ENCODE assay signal across 8 cellular contexts in genomic region chr19:12665646-12666304, GRCh38. TPM values are rescaled to one million over a fixed set of nuclear protein-coding genes. Genes with fewer than 3 reads are reported as not detected.
DNase-seq lines count a peak whose midpoint lies in the region; ATAC-seq lines count a peak whose summit lies in the region.

No MANE protein-coding gene starts in this region.

- peaks cover 39% of the 10 kb centered on the region for H3K36me3 ChIP-seq in iPS-20b (ENCODE audit: insufficient read depth, low read depth, low read length)

- H3K4me3 ChIP-seq in iPS-20b (ENCODE audit: low read length): peak overlapping the region; percentile 98

- H3K9me3 ChIP-seq in iPS-20b (ENCODE audit: insufficient read depth, low read depth, low read length): no peaks in the 10 kb centered on the region

- H3K9ac ChIP-seq in iPS-20b (ENCODE audit: low read depth, low read length): peak overlapping the region; percentile 92

- intact Hi-C loops in activated T-helper 1 cell treated with anti-CD3 and anti-CD28 coated beads, Interleukin-12 subunit alpha, Interleukin-12 subunit beta, Interleukin-2, Interleukin-4 antibody, amounts not matched to agents 30 ng/mL and 10 ng/mL and 1 ng/mL, durations not matched to agents 14 hours and 24 hours and 36 hours (cut with micrococcal nuclease): loop anchor here (1.0 to 5.0 kb wide), 6 partner anchors 18 to 503 kb away; partner anchors contain the start of genes ZNF136 and ZNF443

- peak overlapping the region; percentile 71 for H3K27ac ChIP-seq in iPS-20b (ENCODE audit: low read length)
- H3K27ac ChIP-seq in substantia nigra (ENCODE audit: low read depth, low read length, poor library complexity, severe bottlenecking): peak overlapping the region; percentile 83

- peaks cover 51% of the 10 kb centered on the region for H3K4me1 Mint-ChIP-seq in activated CD8-positive, alpha-beta memory T cell treated with anti-CD3 and anti-CD28 coated beads, Interleukin-2, amount 10 ng/mL, durations not matched to agents 7 days and 5 days
- H3K4me1 Mint-ChIP-seq in activated T-helper 1 cell treated with anti-CD3 and anti-CD28 coated beads, Interleukin-12 subunit alpha, Interleukin-12 subunit beta, Interleukin-2, Interleukin-4 antibody, amounts not matched to agents 30 ng/mL and 10 ng/mL and 1 ng/mL, durations not matched to agents 14 hours and 24 hours and 36 hours (ENCODE audit: low read depth): peaks cover 47% of the 10 kb centered on the region

- H3K4me3 Mint-ChIP-seq in activated CD8-positive, alpha-beta memory T cell treated with anti-CD3 and anti-CD28 coated beads, Interleukin-2, amount 10 ng/mL, durations not matched to agents 7 days and 5 days: peak overlapping the region; percentile 88
- H3K4me3 Mint-ChIP-seq in activated T-helper 1 cell treated with anti-CD3 and anti-CD28 coated beads, Interleukin-12 subunit alpha, Interleukin-12 subunit beta, Interleukin-2, Interleukin-4 antibody, amounts not matched to agents 30 ng/mL and 10 ng/mL and 1 ng/mL, durations not matched to agents 14 hours and 24 hours and 36 hours: peak overlapping the region; percentile 95

- DNase-seq in activated CD8-positive, alpha-beta memory T cell treated with anti-CD3 and anti-CD28 coated beads, Interleukin-2, amount 10 ng/mL, durations not matched to agents 7 days and 5 days: no peak
- DNase-seq in activated CD8-positive, alpha-beta memory T cell treated with anti-CD3 and anti-CD28 coated beads, Interleukin-2, amount 50 U/mL, for 4 hours: no peak
- no peak for DNase-seq in activated T-helper 1 cell treated with anti-CD3 and anti-CD28 coated beads, Interleukin-12 subunit alpha, Interleukin-12 subunit beta, Interleukin-2, Interleukin-4 antibody, amounts not matched to agents 30 ng/mL and 10 ng/mL and 1 ng/mL, durations not matched to agents 14 hours and 24 hours and 36 hours (ENCODE audit: low spot score)
- DNase-seq in substantia nigra (lab: John Stamatoyannopoulos, UW): no peak
- no peak for DNase-seq in GOT3 (lab: John Stamatoyannopoulos, UW)

- no peak for ATAC-seq in activated CD8-positive, alpha-beta memory T cell treated with anti-CD3 and anti-CD28 coated beads, Interleukin-2, amount 10 ng/mL, durations not matched to agents 7 days and 5 days
- no peak for ATAC-seq in HG03196 (IDR thresholded peaks at IDR 0.05; ENCODE audit: unreplicated experiment)
- no peak for ATAC-seq in GM19467 (IDR thresholded peaks at IDR 0.05; ENCODE audit: unreplicated experiment)

- H3K27me3 ChIP-seq in iPS-20b (ENCODE audit: insufficient read depth, low read length): no peaks in the 10 kb centered on the region

- 0 out of 2 replicates have a peak, but pooled peaks cover 5% of the 10 kb centered on the region for H3K4me1 ChIP-seq in iPS-20b (ENCODE audit: insufficient read depth, low read length)

- H3K27me3 Mint-ChIP-seq in activated CD8-positive, alpha-beta memory T cell treated with anti-CD3 and anti-CD28 coated beads, Interleukin-2, amount 10 ng/mL, durations not matched to agents 7 days and 5 days: no peaks in the 10 kb centered on the region
- H3K27me3 Mint-ChIP-seq in activated T-helper 1 cell treated with anti-CD3 and anti-CD28 coated beads, Interleukin-12 subunit alpha, Interleukin-12 subunit beta, Interleukin-2, Interleukin-4 antibody, amounts not matched to agents 30 ng/mL and 10 ng/mL and 1 ng/mL, durations not matched to agents 14 hours and 24 hours and 36 hours (ENCODE audit: insufficient read depth): no peaks in the 10 kb centered on the region

- H3K36me3 Mint-ChIP-seq in activated CD8-positive, alpha-beta memory T cell treated with anti-CD3 and anti-CD28 coated beads, Interleukin-2, amount 10 ng/mL, durations not matched to agents 7 days and 5 days: peaks cover 24% of the 10 kb centered on the region
- H3K36me3 Mint-ChIP-seq in activated T-helper 1 cell treated with anti-CD3 and anti-CD28 coated beads, Interleukin-12 subunit alpha, Interleukin-12 subunit beta, Interleukin-2, Interleukin-4 antibody, amounts not matched to agents 30 ng/mL and 10 ng/mL and 1 ng/mL, durations not matched to agents 14 hours and 24 hours and 36 hours (ENCODE audit: low read depth): peaks cover 35% of the 10 kb centered on the region

- H3K9me3 Mint-ChIP-seq in activated CD8-positive, alpha-beta memory T cell treated with anti-CD3 and anti-CD28 coated beads, Interleukin-2, amount 10 ng/mL, durations not matched to agents 7 days and 5 days (ENCODE audit: low read depth): no peaks in the 10 kb centered on the region
- no peaks in the 10 kb centered on the region for H3K9me3 Mint-ChIP-seq in activated T-helper 1 cell treated with anti-CD3 and anti-CD28 coated beads, Interleukin-12 subunit alpha, Interleukin-12 subunit beta, Interleukin-2, Interleukin-4 antibody, amounts not matched to agents 30 ng/mL and 10 ng/mL and 1 ng/mL, durations not matched to agents 14 hours and 24 hours and 36 hours

- CTCF ChIA-PET in activated CD8-positive, alpha-beta memory T cell treated with anti-CD3 and anti-CD28 coated beads, Interleukin-2, amount 10 ng/mL, durations not matched to agents 7 days and 5 days (lab: Charles Lee): interaction anchor here (1.0 to 5.8 kb wide), 6 partner anchors 12 to 181 kb away, joined by 3 to 40 read pairs (median 8); no protein-coding TSS in a partner anchor

- peak overlapping the region; percentile 74 for H3K27ac Mint-ChIP-seq in activated CD8-positive, alpha-beta memory T cell treated with anti-CD3 and anti-CD28 coated beads, Interleukin-2, amount 10 ng/mL, durations not matched to agents 7 days and 5 days
- H3K27ac Mint-ChIP-seq in activated T-helper 1 cell treated with anti-CD3 and anti-CD28 coated beads, Interleukin-12 subunit alpha, Interleukin-12 subunit beta, Interleukin-2, Interleukin-4 antibody, amounts not matched to agents 30 ng/mL and 10 ng/mL and 1 ng/mL, durations not matched to agents 14 hours and 24 hours and 36 hours: peak overlapping the region; percentile 98

RNA-seq across cellular contexts. Expression of gene MAN2B1, which starts 0.8 kb away (rescaled TPM):
- total RNA-seq in activated CD8-positive, alpha-beta memory T cell treated with anti-CD3 and anti-CD28 coated beads, Interleukin-2, amount 10 ng/mL, durations not matched to agents 7 days and 5 days: 100 to 1,000 TPM; 102 to 118 TPM
- total RNA-seq in activated T-helper 1 cell treated with anti-CD3 and anti-CD28 coated beads, Interleukin-12 subunit alpha, Interleukin-12 subunit beta, Interleukin-2, Interleukin-4 antibody, amounts not matched to agents 30 ng/mL and 10 ng/mL and 1 ng/mL, durations not matched to agents 14 hours and 24 hours and 36 hours: 132 and 143 TPM in 2 replicates

RNA-seq across cellular contexts. Expression of gene WDR83, which starts 0.8 kb away (rescaled TPM):
- 10 to 100 TPM; 21.4 to 22.0 TPM for total RNA-seq in activated CD8-positive, alpha-beta memory T cell treated with anti-CD3 and anti-CD28 coated beads, Interleukin-2, amount 10 ng/mL, durations not matched to agents 7 days and 5 days
- total RNA-seq in activated T-helper 1 cell treated with anti-CD3 and anti-CD28 coated beads, Interleukin-12 subunit alpha, Interleukin-12 subunit beta, Interleukin-2, Interleukin-4 antibody, amounts not matched to agents 30 ng/mL and 10 ng/mL and 1 ng/mL, durations not matched to agents 14 hours and 24 hours and 36 hours: 25.6 and 27.1 TPM in 2 replicates

RNA-seq across cellular contexts. Expression of gene DHPS, which starts 15.9 kb away (rescaled TPM):
- total RNA-seq in activated CD8-positive, alpha-beta memory T cell treated with anti-CD3 and anti-CD28 coated beads, Interleukin-2, amount 10 ng/mL, durations not matched to agents 7 days and 5 days: 100 to 1,000 TPM; 106 to 111 TPM
- total RNA-seq in activated T-helper 1 cell treated with anti-CD3 and anti-CD28 coated beads, Interleukin-12 subunit alpha, Interleukin-12 subunit beta, Interleukin-2, Interleukin-4 antibody, amounts not matched to agents 30 ng/mL and 10 ng/mL and 1 ng/mL, durations not matched to agents 14 hours and 24 hours and 36 hours: 144 and 147 TPM in 2 replicates

RNA-seq across cellular contexts. Expression of gene GNG14, which starts 22.0 kb away (rescaled TPM):
- not detected for total RNA-seq in activated CD8-positive, alpha-beta memory T cell treated with anti-CD3 and anti-CD28 coated beads, Interleukin-2, amount 10 ng/mL, durations not matched to agents 7 days and 5 days
- 0.73 TPM in 1 of 2 replicates, not detected in the other for total RNA-seq in activated T-helper 1 cell treated with anti-CD3 and anti-CD28 coated beads, Interleukin-12 subunit alpha, Interleukin-12 subunit beta, Interleukin-2, Interleukin-4 antibody, amounts not matched to agents 30 ng/mL and 10 ng/mL and 1 ng/mL, durations not matched to agents 14 hours and 24 hours and 36 hours

RNA-seq across cellular contexts. Expression of gene FBXW9, which starts 30.7 kb away (rescaled TPM):
- 1 to 10 TPM; 5.2 to 6.3 TPM for total RNA-seq in activated CD8-positive, alpha-beta memory T cell treated with anti-CD3 and anti-CD28 coated beads, Interleukin-2, amount 10 ng/mL, durations not matched to agents 7 days and 5 days
- total RNA-seq in activated T-helper 1 cell treated with anti-CD3 and anti-CD28 coated beads, Interleukin-12 subunit alpha, Interleukin-12 subunit beta, Interleukin-2, Interleukin-4 antibody, amounts not matched to agents 30 ng/mL and 10 ng/mL and 1 ng/mL, durations not matched to agents 14 hours and 24 hours and 36 hours: 11.8 and 12.2 TPM in 2 replicates
